3 cellular contexts compared by ENCODE assay signal in genomic region chr10:91782539-91782938, GRCh38.
TF ChIP-seq lines count a peak whose summit lies in the region.

No MANE protein-coding gene starts in this region.

TF ChIP-seq in H1, 55 proteins besides CTCF, POLR2A, EP300 and RAD21:
- TF ChIP-seq BACH1 (IDR thresholded peaks at IDR 0.05; ENCODE audit: low read length) (no peak), GTF2F1 (IDR thresholded peaks at IDR 0.05; ENCODE audit: borderline replicate concordance, low read depth, low read length) (no peak), POLR2AphosphoS5 (IDR thresholded peaks at IDR 0.05; ENCODE audit: low read depth, low read length) (no peak), TCF12 (IDR thresholded peaks at IDR 0.05; ENCODE audit: low read depth, low read length) (no peak), HDAC6 (IDR thresholded peaks at IDR 0.05; ENCODE audit: low read depth, low read length) (no peak), SIX5 (IDR thresholded peaks at IDR 0.05; ENCODE audit: low read depth, low read length) (no peak), BCL11A (IDR thresholded peaks at IDR 0.05; ENCODE audit: low read depth in 2 of 2, low read length in 2 of 2) (no peak), SIRT6 (IDR thresholded peaks at IDR 0.05; ENCODE audit: low read length) (no peak), SUZ12 (IDR thresholded peaks at IDR 0.05; ENCODE audit: low read length) (no peak), RFX5 (IDR thresholded peaks at IDR 0.05; ENCODE audit: borderline replicate concordance, low read depth, low read length) (no peak), CHD1 (IDR thresholded peaks at IDR 0.05; ENCODE audit: low read depth, low read length) (no peak), GABPA (IDR thresholded peaks at IDR 0.05; ENCODE audit: borderline replicate concordance, insufficient read depth, low read length) (no peak), TBP (IDR thresholded peaks at IDR 0.05; ENCODE audit: low read depth, low read length) (no peak), SIN3A (conservative IDR thresholded peaks at IDR 0.05 in 1 of 2, IDR thresholded peaks at IDR 0.05 in 1 of 2; ENCODE audit: low read depth in 1 of 2, low read length in 2 of 2) (no peak), TAF7 (optimal IDR thresholded peaks at IDR 0.05; ENCODE audit: borderline replicate concordance, low read depth, low read length) (no peak), CBX5 (IDR thresholded peaks at IDR 0.05; ENCODE audit: low read depth, low read length) (no peak), MAFK (IDR thresholded peaks at IDR 0.05; ENCODE audit: low read depth, low read length) (no peak)

TF ChIP-seq in HepG2, 621 proteins besides CTCF, POLR2A, EP300 and RAD21:
- no peak for TF ChIP-seq ZNF549 (CRISPR knock-in tag; IDR thresholded peaks at IDR 0.05)
- TF ChIP-seq POLR2AphosphoS5 (IDR thresholded peaks at IDR 0.05; ENCODE audit: low read depth, low read length), result no peak
- no peak for TF ChIP-seq BCLAF1 (IDR thresholded peaks at IDR 0.05)
- TF ChIP-seq SMAD3 (CRISPR knock-in tag; IDR thresholded peaks at IDR 0.05), result no peak
- no peak for TF ChIP-seq PHB2 (IDR thresholded peaks at IDR 0.05; ENCODE audit: partially characterized antibody)

TF ChIP-seq in HEK293T, 16 proteins besides CTCF, POLR2A, EP300 and RAD21:
- no peak for TF ChIP-seq SUZ12 (IDR thresholded peaks at IDR 0.05)
- TF ChIP-seq, protein P1, sequence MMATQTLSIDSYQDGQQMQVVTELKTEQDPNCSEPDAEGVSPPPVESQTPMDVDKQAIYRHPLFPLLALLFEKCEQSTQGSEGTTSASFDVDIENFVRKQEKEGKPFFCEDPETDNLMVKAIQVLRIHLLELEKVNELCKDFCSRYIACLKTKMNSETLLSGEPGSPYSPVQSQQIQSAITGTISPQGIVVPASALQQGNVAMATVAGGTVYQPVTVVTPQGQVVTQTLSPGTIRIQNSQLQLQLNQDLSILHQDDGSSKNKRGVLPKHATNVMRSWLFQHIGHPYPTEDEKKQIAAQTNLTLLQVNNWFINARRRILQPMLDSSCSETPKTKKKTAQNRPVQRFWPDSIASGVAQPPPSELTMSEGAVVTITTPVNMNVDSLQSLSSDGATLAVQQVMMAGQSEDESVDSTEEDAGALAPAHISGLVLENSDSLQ (IDR thresholded peaks at IDR 0.05), result no peak
- TF ChIP-seq FOXK2 (IDR thresholded peaks at IDR 0.05), result no peak
- no peak for TF ChIP-seq L3MBTL2 (conservative IDR thresholded peaks at IDR 0.05)
- no peak for TF ChIP-seq TARDBP (IDR thresholded peaks at IDR 0.05)
- TF ChIP-seq NFRKB (IDR thresholded peaks at IDR 0.05), result no peak
- TF ChIP-seq FOXM1 (IDR thresholded peaks at IDR 0.05; ENCODE audit: borderline replicate concordance), result no peak
- no peak for TF ChIP-seq FOXA1 (IDR thresholded peaks at IDR 0.05)
- no peak for TF ChIP-seq HDGF (IDR thresholded peaks at IDR 0.05; ENCODE audit: borderline replicate concordance)
